ENCODE assay signal across 8 cellular contexts in the genomic region with DNA sequence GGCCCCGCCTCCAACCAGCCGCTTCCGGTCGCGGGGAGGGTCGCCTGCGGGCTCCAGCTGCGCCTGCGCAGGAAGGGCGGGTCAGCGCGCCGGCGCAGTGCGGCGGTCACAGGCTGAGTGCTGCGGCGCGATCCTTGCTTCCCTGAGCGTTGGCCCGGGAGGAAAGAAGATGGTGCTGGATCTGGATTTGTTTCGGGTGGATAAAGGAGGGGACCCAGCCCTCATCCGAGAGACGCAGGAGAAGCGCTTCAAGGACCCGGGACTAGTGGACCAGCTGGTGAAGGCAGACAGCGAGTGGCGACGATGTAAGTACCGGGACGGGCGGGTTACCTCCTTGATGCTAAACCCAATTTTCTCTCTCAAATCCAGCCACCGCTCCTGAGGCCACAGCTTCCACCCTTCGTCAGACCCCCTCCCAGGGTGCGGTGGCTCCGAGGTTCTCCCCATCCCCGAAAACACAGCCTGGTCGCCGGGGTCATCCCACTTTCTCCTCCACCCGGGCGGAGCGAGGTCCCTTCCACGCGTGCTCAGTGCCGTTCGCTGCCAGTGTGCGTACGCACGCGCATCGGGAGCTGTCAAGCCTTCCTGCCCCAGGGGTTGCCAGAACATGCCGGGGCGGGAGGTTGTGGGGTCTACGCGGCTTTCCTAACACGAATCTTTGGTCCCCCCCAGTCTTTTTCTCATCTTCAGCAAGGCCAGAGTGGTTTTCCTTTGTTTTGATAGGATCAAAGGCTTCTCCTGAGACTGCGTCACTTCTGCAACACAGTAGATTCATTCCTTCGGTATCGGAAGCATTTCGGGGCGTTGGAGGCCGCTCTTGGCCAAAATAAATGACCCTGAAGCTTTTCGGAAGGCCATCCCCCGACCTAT. TPM values are rescaled to one million over a fixed set of nuclear protein-coding genes. Genes with fewer than 3 reads are reported as not detected.
DNase-seq lines count a peak whose midpoint lies in the region; ATAC-seq and TF ChIP-seq lines count a peak whose summit lies in the region.

A gene with protein sequence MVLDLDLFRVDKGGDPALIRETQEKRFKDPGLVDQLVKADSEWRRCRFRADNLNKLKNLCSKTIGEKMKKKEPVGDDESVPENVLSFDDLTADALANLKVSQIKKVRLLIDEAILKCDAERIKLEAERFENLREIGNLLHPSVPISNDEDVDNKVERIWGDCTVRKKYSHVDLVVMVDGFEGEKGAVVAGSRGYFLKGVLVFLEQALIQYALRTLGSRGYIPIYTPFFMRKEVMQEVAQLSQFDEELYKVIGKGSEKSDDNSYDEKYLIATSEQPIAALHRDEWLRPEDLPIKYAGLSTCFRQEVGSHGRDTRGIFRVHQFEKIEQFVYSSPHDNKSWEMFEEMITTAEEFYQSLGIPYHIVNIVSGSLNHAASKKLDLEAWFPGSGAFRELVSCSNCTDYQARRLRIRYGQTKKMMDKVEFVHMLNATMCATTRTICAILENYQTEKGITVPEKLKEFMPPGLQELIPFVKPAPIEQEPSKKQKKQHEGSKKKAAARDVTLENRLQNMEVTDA (plus strand): TSS at position 95 of the 870 bp plus-strand sequence. CDS start 75 bp downstream, at position 170.

- H3K9me3 ChIP-seq in mammary epithelial cell (replicated peaks; ENCODE audit: insufficient read depth, low read length), result no peaks in the 10 kb centered on the region
- H3K9me3 ChIP-seq in smooth muscle cell (replicated peaks; ENCODE audit: low read depth), result no peaks in the 10 kb centered on the region

- DNase-seq in NCI-H2171 treated with DMSO at 0.1 percent for 48 hours (lab: John Stamatoyannopoulos, UW) (peak; percentile 85), mammary epithelial cell (peak; percentile 77), iPS-NIHi7 (ENCODE audit: extremely low spot score) (peak; percentile 96), smooth muscle cell (lab: John Stamatoyannopoulos, UW; ENCODE audit: unreplicated experiment) (peak; percentile 70)

- H3K9ac ChIP-seq in mammary epithelial cell (ENCODE audit: insufficient read depth, low read length), result peak within 1 kb of the TSS; percentile 96
- peak within 1 kb of the TSS; percentile 97 for H3K9ac ChIP-seq in smooth muscle cell (ENCODE audit: low read depth)

- H3K27me3 ChIP-seq in ACC112 (ENCODE audit: insufficient read depth, low read length) (no peaks in the 10 kb centered on the region), mammary epithelial cell (ENCODE audit: insufficient read depth, low read length) (no peaks in the 10 kb centered on the region), smooth muscle cell (ENCODE audit: low read depth) (no peaks in the 10 kb centered on the region)

- TF ChIP-seq CTCF in WI38 (IDR thresholded peaks at IDR 0.05; ENCODE audit: low read depth, low read length) (no peak), mammary epithelial cell (conservative IDR thresholded peaks at IDR 0.05 in 1 of 2, IDR thresholded peaks at IDR 0.05 in 1 of 2; ENCODE audit: extremely low read depth in 1 of 2, insufficient read depth in 1 of 2, low read depth in 1 of 2, low read length in 2 of 2) (no peak), smooth muscle cell (IDR thresholded peaks at IDR 0.05; ENCODE audit: borderline replicate concordance, insufficient read depth, poor library complexity, severe bottlenecking) (no peak)

- BruUV-seq in mammary epithelial cell (replicated peaks; lab: Mats Ljungman, UMichigan), result TSS peak; percentile 97

- H2AFZ ChIP-seq in ACC112 (ENCODE audit: low read length, unreplicated experiment) (peak within 1 kb of the TSS; percentile 93), mammary epithelial cell (ENCODE audit: low read depth, low read length) (peak within 1 kb of the TSS; percentile 81), smooth muscle cell (ENCODE audit: low read depth) (peak within 1 kb of the TSS; percentile 82)

- 2% methylated on average over 46 of the region's 64 CpGs for WGBS in mammary epithelial cell (ENCODE audit: low coverage, missing lambda C conversion rate)
- WGBS in smooth muscle cell (ENCODE audit: low lambda C conversion rate), result 1% methylated on average over 56 of the region's 64 CpGs

- H3K27ac ChIP-seq in ACC112 (ENCODE audit: low read depth, low read length) (peak within 1 kb of the TSS; percentile 87), mammary epithelial cell (ENCODE audit: insufficient read depth, low read depth, low read length) (peak within 1 kb of the TSS; percentile 97), smooth muscle cell (ENCODE audit: low read depth) (peak within 1 kb of the TSS; percentile 97)

- H4K20me1 ChIP-seq in mammary epithelial cell (ENCODE audit: insufficient read depth, low read length), result no peaks in the 10 kb centered on the region
- H4K20me1 ChIP-seq in smooth muscle cell (ENCODE audit: low read depth), result peaks cover 34% of the 10 kb centered on the region

- H3K4me3 ChIP-seq in ACC112 (ENCODE audit: low read depth, low read length), result peak within 1 kb of the TSS; percentile 92
- H3K4me3 ChIP-seq in WI38 (ENCODE audit: low read depth, low read length), result peak within 1 kb of the TSS; percentile 92
- peak within 1 kb of the TSS; percentile 74 to 95 (median 94) for H3K4me3 ChIP-seq in mammary epithelial cell (replicated peaks in 1 of 3; ENCODE audit: insufficient read depth in 1 of 3, low read depth in 2 of 3, low read length in 3 of 3)
- peak within 1 kb of the TSS; percentile 77 for H3K4me3 ChIP-seq in smooth muscle cell

- in situ Hi-C loops in mammary epithelial cell (cut with MboI; ENCODE audit: low sequenced_read_pairs in 2 of 2), result no loop called here

- CTCF ChIA-PET in mammary epithelial cell (lab: Charles Lee; ENCODE audit: low non-redundant PET), result no interaction called here

- H3K4me2 ChIP-seq in mammary epithelial cell (ENCODE audit: insufficient read depth, low read depth, low read length) (peak within 1 kb of the TSS; percentile 93), smooth muscle cell (peak within 1 kb of the TSS; percentile 89)

- dilution Hi-C loops in mammary epithelial cell (cut with HindIII; ENCODE audit: low sequenced_read_pairs), result no loop called here

- ATAC-seq in GM18861 (IDR thresholded peaks at IDR 0.05; ENCODE audit: unreplicated experiment) (peak; percentile 67), HG03066 (IDR thresholded peaks at IDR 0.05; ENCODE audit: low read depth, unreplicated experiment) (peak; percentile 69)

- H3K79me2 ChIP-seq in ACC112 (ENCODE audit: control insufficient read depth, insufficient read depth, low read length, unreplicated experiment) (peaks cover 45% of the 10 kb centered on the region), mammary epithelial cell (ENCODE audit: insufficient read depth, low read length) (peaks cover 52% of the 10 kb centered on the region), smooth muscle cell (ENCODE audit: low read depth) (peaks cover 47% of the 10 kb centered on the region)

- H3K36me3 ChIP-seq in ACC112 (ENCODE audit: insufficient read depth, low read length) (peaks cover 8% of the 10 kb centered on the region), mammary epithelial cell (ENCODE audit: insufficient read depth, low read length) (peaks cover 4% of the 10 kb centered on the region), smooth muscle cell (ENCODE audit: low read depth) (no peaks in the 10 kb centered on the region)

- intact Hi-C loops in mammary epithelial cell (cut with micrococcal nuclease), result loop anchor here (1.0 kb wide), 2 partner anchors 13 to 49 kb away; no protein-coding TSS in a partner anchor

- H3K4me1 ChIP-seq in ACC112 (ENCODE audit: control insufficient read depth, insufficient read depth, low read length, unreplicated experiment) (peaks cover 14% of the 10 kb centered on the region), mammary epithelial cell (ENCODE audit: insufficient read depth, low read length) (peaks cover 37% of the 10 kb centered on the region), smooth muscle cell (ENCODE audit: low read depth) (peaks cover 15% of the 10 kb centered on the region)

- peaks cover 11% of the 10 kb centered on the region for H3F3A ChIP-seq in smooth muscle cell (ENCODE audit: low read depth)

RNA-seq across cellular contexts. Expression of the gene that starts here (rescaled TPM):
- 100 to 1,000 TPM; 349 to 468 TPM for total RNA-seq in mammary epithelial cell
- polyA plus RNA-seq in mammary epithelial cell, result 282 TPM
- 291 TPM for polyA minus RNA-seq in mammary epithelial cell
- 157 and 164 TPM in 2 replicates for total RNA-seq in smooth muscle cell
- polyA plus RNA-seq in smooth muscle cell, result 165 and 176 TPM in 2 replicates

Comparison
In these comparisons a context has a peak if more than half of its experiments do, and no peak if none do; other contexts are left out.
1. Peak in every context shown above with its lines: DNase-seq, ATAC-seq, H3K4me3 ChIP-seq and H3K27ac ChIP-seq.